8 cellular contexts compared by ENCODE assay signal in genomic region chr1:220787069-220787614, GRCh38. TPM values are rescaled to one million over a fixed set of nuclear protein-coding genes. Genes with fewer than 3 reads are reported as not detected.
DNase-seq lines count a peak whose midpoint lies in the region; ATAC-seq and TF ChIP-seq lines count a peak whose summit lies in the region.

No MANE protein-coding gene starts in this region.

- H4K91ac ChIP-seq in neuronal stem cell (ENCODE audit: low read depth, low read length, poor library complexity), result no peak overlapping the region

- H2BK15ac ChIP-seq in neuronal stem cell (ENCODE audit: low read length), result peak overlapping the region; percentile 41

- H3K27ac ChIP-seq in neuronal stem cell (replicated peaks; ENCODE audit: low read length), result no peak overlapping the region

- ATAC-seq in HG03103 (IDR thresholded peaks at IDR 0.05; ENCODE audit: low read depth, unreplicated experiment) (peak; percentile 29), HG03457 (IDR thresholded peaks at IDR 0.05; ENCODE audit: unreplicated experiment) (no peak)

- peak overlapping the region; percentile 48 for H3K4me3 ChIP-seq in fibroblast of pulmonary artery (replicated peaks; ENCODE audit: low read depth, low read length)
- H3K4me3 ChIP-seq in neuronal stem cell (ENCODE audit: low read length in 2 of 2), result peak overlapping the region; percentile 60 to 85
- no peak overlapping the region for H3K4me3 ChIP-seq in MG63

- H3K9me3 ChIP-seq in neuronal stem cell (replicated peaks in 1 of 2; ENCODE audit: control insufficient read depth in 2 of 2, insufficient read depth in 1 of 2, low read depth in 1 of 2, low read length in 2 of 2) (no peaks in the 10 kb centered on the region), MG63 (no peaks in the 10 kb centered on the region)

- peak overlapping the region; percentile 65 for H3K23ac ChIP-seq in neuronal stem cell (ENCODE audit: low read depth, low read length, poor library complexity)

- H2AK5ac ChIP-seq in neuronal stem cell (ENCODE audit: low read depth, low read length), result peak overlapping the region; percentile 22

- H3K9ac ChIP-seq in neuronal stem cell (ENCODE audit: low read depth, low read length, poor library complexity), result peak overlapping the region; percentile 89

- no peaks in the 10 kb centered on the region for H3K79me1 ChIP-seq in neuronal stem cell (ENCODE audit: low read depth, low read length)

- H3K4me2 ChIP-seq in neuronal stem cell (ENCODE audit: insufficient read depth, low read length, poor library complexity, severe bottlenecking), result peak overlapping the region; percentile 90

- peak overlapping the region; percentile 93 for H2AFZ ChIP-seq in neuronal stem cell (ENCODE audit: low read length)

- no peak overlapping the region for H4K8ac ChIP-seq in neuronal stem cell (ENCODE audit: low read depth, low read length)

- no peak for TF ChIP-seq CTCF in fibroblast of pulmonary artery (IDR thresholded peaks at IDR 0.05; ENCODE audit: low read length, missing control alignments)

- H2BK5ac ChIP-seq in neuronal stem cell (ENCODE audit: low read length), result peak overlapping the region; percentile 57

- DNase-seq in NCI-H2081 (lab: John Stamatoyannopoulos, UW), result peak; percentile 50 to 80
- no peak for DNase-seq in NCI-H2081 treated with DMSO at 0.1 percent for 48 hours (lab: John Stamatoyannopoulos, UW)
- DNase-seq in NOMO-1 treated with DMSO at 0.1 percent for 48 hours (lab: John Stamatoyannopoulos, UW; ENCODE audit: unreplicated experiment), result peak; percentile 12
- DNase-seq in fibroblast of pulmonary artery (ENCODE audit: low read depth), result no peak
- no peak for DNase-seq in neuronal stem cell (ENCODE audit: low spot score)
- DNase-seq in MG63, result no peak

- H3K4ac ChIP-seq in neuronal stem cell (ENCODE audit: low read length), result no peak overlapping the region

- H3K18ac ChIP-seq in neuronal stem cell (ENCODE audit: low read length), result peak overlapping the region; percentile 91

- no peak overlapping the region for H3K14ac ChIP-seq in neuronal stem cell (ENCODE audit: low read length)

- no CpG with 5 or more reads among the region's 32 CpGs for WGBS in neuronal stem cell (ENCODE audit: extremely low coverage in 2 of 2, insufficient read length in 2 of 2, insufficient replicate concordance in 1 of 2), 2 donors

- H2BK12ac ChIP-seq in neuronal stem cell (ENCODE audit: low read length), result no peak overlapping the region

- peaks cover 2 to 5% of the 10 kb centered on the region in 2 donors for H3K4me1 ChIP-seq in neuronal stem cell (ENCODE audit: control insufficient read depth in 2 of 2, insufficient read depth in 1 of 2, low read depth in 1 of 2, low read length in 2 of 2)

- no peak overlapping the region for H2BK120ac ChIP-seq in neuronal stem cell (ENCODE audit: low read depth, low read length)

- no peaks in the 10 kb centered on the region for H3K27me3 ChIP-seq in neuronal stem cell (ENCODE audit: control insufficient read depth in 3 of 3, insufficient read depth in 3 of 3, low read depth in 1 of 3, low read length in 3 of 3)
- no peaks in the 10 kb centered on the region for H3K27me3 ChIP-seq in MG63

- H3K36me3 ChIP-seq in neuronal stem cell (replicated peaks in 1 of 2; ENCODE audit: control insufficient read depth in 2 of 2, insufficient read depth in 2 of 2, low read length in 2 of 2), result no peaks in the 10 kb centered on the region
- H3K36me3 ChIP-seq in MG63, result no peaks in the 10 kb centered on the region

RNA-seq across cellular contexts. Expression of gene MTARC1, which starts 0.4 kb away (rescaled TPM):
- 9.6 TPM for polyA plus RNA-seq in neuronal stem cell (2013, experiment 1 of 2)
- polyA plus RNA-seq in neuronal stem cell (2013, experiment 2 of 2), result 9.9 TPM
- total RNA-seq in MG63 (2014; rRNA removed; shearing (Covaris generic); ENCODE audit: low replicate concordance), result 0.26 TPM in 1 of 2 replicates, not detected in the other

RNA-seq across cellular contexts. Expression of gene MTARC2, which starts 39.0 kb away (rescaled TPM):
- not detected for polyA plus RNA-seq in neuronal stem cell (2013, experiment 1 of 2)
- polyA plus RNA-seq in neuronal stem cell (2013, experiment 2 of 2), result not detected
- total RNA-seq in MG63 (2014; rRNA removed; shearing (Covaris generic); ENCODE audit: low replicate concordance), result 1.3 and 8.4 TPM in 2 replicates

Comparison
In these comparisons a context has a peak if more than half of its experiments do, and no peak if none do; other contexts are left out.
1. DNase-seq: peak in NCI-H2081 (2 of 2) and NOMO-1 treated with DMSO at 0.1 percent for 48 hours (single experiment); none in NCI-H2081 treated with DMSO at 0.1 percent for 48 hours (single experiment), fibroblast of pulmonary artery (single experiment), neuronal stem cell (single experiment) and MG63 (single experiment).